ENCODE assay signal across 1 cellular context in the genomic region with DNA sequence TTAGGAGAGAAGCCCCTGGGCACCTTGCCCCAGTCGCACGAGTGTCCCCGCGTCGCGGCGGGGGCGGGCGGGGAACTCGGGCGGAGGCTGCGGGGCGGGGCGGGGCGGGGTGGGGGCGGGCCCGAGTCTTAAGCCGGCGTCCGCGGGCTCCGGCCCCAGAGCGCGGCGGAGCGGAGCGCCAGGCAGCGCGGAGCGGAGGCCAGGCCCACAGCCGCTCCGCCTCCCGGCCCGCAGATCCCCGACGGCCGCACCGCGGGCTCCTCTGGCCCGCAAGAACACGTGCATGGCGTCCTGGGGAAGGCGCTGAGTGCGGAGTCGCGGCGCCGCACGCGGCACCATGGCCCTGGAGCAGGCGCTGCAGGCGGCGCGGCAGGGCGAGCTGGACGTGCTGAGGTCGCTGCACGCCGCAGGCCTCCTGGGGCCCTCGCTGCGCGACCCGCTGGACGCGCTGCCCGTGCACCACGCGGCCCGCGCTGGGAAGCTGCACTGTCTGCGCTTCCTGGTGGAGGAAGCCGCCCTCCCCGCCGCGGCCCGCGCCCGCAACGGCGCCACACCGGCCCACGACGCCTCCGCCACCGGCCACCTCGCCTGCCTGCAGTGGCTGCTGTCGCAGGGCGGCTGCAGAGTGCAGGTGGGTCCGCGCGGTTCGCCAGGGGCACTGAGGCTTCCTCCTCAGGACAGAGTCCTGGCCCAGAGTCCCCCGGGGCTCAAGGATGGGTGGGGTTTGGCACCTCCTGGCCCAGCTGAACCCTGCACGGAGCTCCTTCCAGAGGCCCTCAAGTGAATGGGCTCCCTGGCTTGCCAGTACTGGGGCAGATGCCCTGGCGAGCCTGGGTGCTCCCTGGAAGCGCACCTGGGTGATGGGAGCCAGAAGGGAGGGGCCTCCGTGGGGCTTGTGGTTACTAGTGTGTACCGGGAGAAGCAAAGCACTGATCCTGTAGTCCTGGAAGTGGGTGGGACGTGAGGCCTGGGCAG.
TF ChIP-seq lines count a peak whose summit lies in the region.

A gene with protein sequence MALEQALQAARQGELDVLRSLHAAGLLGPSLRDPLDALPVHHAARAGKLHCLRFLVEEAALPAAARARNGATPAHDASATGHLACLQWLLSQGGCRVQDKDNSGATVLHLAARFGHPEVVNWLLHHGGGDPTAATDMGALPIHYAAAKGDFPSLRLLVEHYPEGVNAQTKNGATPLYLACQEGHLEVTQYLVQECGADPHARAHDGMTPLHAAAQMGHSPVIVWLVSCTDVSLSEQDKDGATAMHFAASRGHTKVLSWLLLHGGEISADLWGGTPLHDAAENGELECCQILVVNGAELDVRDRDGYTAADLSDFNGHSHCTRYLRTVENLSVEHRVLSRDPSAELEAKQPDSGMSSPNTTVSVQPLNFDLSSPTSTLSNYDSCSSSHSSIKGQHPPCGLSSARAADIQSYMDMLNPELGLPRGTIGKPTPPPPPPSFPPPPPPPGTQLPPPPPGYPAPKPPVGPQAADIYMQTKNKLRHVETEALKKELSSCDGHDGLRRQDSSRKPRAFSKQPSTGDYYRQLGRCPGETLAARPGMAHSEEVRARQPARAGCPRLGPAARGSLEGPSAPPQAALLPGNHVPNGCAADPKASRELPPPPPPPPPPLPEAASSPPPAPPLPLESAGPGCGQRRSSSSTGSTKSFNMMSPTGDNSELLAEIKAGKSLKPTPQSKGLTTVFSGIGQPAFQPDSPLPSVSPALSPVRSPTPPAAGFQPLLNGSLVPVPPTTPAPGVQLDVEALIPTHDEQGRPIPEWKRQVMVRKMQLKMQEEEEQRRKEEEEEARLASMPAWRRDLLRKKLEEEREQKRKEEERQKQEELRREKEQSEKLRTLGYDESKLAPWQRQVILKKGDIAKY (plus strand): TSS at position 158 of the 975 bp plus-strand sequence. CDS start 180 bp downstream, at position 338.

TF ChIP-seq in K562, 482 proteins besides CTCF, POLR2A, EP300 and RAD21 (continued from another document and continues in another):
- TF ChIP-seq, protein P1, sequence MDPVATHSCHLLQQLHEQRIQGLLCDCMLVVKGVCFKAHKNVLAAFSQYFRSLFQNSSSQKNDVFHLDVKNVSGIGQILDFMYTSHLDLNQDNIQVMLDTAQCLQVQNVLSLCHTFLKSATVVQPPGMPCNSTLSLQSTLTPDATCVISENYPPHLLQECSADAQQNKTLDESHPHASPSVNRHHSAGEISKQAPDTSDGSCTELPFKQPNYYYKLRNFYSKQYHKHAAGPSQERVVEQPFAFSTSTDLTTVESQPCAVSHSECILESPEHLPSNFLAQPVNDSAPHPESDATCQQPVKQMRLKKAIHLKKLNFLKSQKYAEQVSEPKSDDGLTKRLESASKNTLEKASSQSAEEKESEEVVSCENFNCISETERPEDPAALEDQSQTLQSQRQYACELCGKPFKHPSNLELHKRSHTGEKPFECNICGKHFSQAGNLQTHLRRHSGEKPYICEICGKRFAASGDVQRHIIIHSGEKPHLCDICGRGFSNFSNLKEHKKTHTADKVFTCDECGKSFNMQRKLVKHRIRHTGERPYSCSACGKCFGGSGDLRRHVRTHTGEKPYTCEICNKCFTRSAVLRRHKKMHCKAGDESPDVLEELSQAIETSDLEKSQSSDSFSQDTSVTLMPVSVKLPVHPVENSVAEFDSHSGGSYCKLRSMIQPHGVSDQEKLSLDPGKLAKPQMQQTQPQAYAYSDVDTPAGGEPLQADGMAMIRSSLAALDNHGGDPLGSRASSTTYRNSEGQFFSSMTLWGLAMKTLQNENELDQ (CRISPR knock-in tag; IDR thresholded peaks at IDR 0.05; ENCODE audit: borderline replicate concordance), result no peak
- TF ChIP-seq, protein P2, sequence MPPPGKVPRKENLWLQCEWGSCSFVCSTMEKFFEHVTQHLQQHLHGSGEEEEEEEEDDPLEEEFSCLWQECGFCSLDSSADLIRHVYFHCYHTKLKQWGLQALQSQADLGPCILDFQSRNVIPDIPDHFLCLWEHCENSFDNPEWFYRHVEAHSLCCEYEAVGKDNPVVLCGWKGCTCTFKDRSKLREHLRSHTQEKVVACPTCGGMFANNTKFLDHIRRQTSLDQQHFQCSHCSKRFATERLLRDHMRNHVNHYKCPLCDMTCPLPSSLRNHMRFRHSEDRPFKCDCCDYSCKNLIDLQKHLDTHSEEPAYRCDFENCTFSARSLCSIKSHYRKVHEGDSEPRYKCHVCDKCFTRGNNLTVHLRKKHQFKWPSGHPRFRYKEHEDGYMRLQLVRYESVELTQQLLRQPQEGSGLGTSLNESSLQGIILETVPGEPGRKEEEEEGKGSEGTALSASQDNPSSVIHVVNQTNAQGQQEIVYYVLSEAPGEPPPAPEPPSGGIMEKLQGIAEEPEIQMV (tag; conservative IDR thresholded peaks at IDR 0.05; ENCODE audit: low read depth), result no peak
- TF ChIP-seq ZNF507 (tag; conservative IDR thresholded peaks at IDR 0.05) (no peak), CTBP1 (IDR thresholded peaks at IDR 0.05; ENCODE audit: borderline replicate concordance) (peak; percentile 77; the same call in 1 of the 2 replicates), DPF2 (IDR thresholded peaks at IDR 0.05) (no peak), KDM2B (CRISPR knock-in tag; IDR thresholded peaks at IDR 0.05) (peak; percentile 34; the same call in 1 of the 2 replicates), RB1 (IDR thresholded peaks at IDR 0.05; ENCODE audit: low read depth) (peak; percentile 83), ZNF431 (CRISPR knock-in tag; IDR thresholded peaks at IDR 0.05) (peak; percentile 71; the same call in 1 of the 2 replicates), CXXC5 (CRISPR knock-in tag; IDR thresholded peaks at IDR 0.05) (peak; percentile 81), KDM5B (IDR thresholded peaks at IDR 0.05; ENCODE audit: insufficient replicate concordance, low read depth, low read length) (peak; percentile 57), ZNF644 (tag; IDR thresholded peaks at IDR 0.05; ENCODE audit: low read depth) (no peak), HDAC6 (IDR thresholded peaks at IDR 0.05; ENCODE audit: low read depth, low read length) (peak; percentile 89; the same call in 1 of the 2 replicates), PCBP1 (IDR thresholded peaks at IDR 0.05; ENCODE audit: low read depth, low read length, poor library complexity, severe bottlenecking) (peak; percentile 28), SAFB (IDR thresholded peaks at IDR 0.05; ENCODE audit: borderline replicate concordance, low read depth, low read length) (0 out of 2 replicates have a peak, but pooled peaks have one; percentile 22), SIN3A (IDR thresholded peaks at IDR 0.05; ENCODE audit: borderline replicate concordance in 2 of 2, control insufficient read depth in 1 of 2, low read depth in 2 of 2, low read length in 2 of 2) (no peak), RBFOX2 (IDR thresholded peaks at IDR 0.05; ENCODE audit: low read depth, low read length) (peak; percentile 22; the same call in 1 of the 2 replicates), NFIC (IDR thresholded peaks at IDR 0.05) (peak; percentile 63; the same call in 1 of the 2 replicates), CCNT2 (IDR thresholded peaks at IDR 0.05; ENCODE audit: borderline replicate concordance, extremely low read depth, insufficient read length, low read depth, low read length) (peak; percentile 60), KAT7 (CRISPR knock-in tag; IDR thresholded peaks at IDR 0.05; ENCODE audit: borderline replicate concordance) (no peak), SIN3B (IDR thresholded peaks at IDR 0.05; ENCODE audit: low read depth) (peak; percentile 46; the same call in 1 of the 2 replicates), NR4A1 (CRISPR knock-in tag; IDR thresholded peaks at IDR 0.05) (no peak), NR4A1 (tag; IDR thresholded peaks at IDR 0.05) (peak; percentile 38; the same call in 1 of the 2 replicates), SRSF7 (optimal IDR thresholded peaks at IDR 0.05; ENCODE audit: low read depth, low read length) (no peak), PRMT5 (CRISPR knock-in tag; IDR thresholded peaks at IDR 0.05) (no peak), NR3C1 (CRISPR knock-in tag; IDR thresholded peaks at IDR 0.05) (peak; percentile 79), PURB (CRISPR knock-in tag; IDR thresholded peaks at IDR 0.05; ENCODE audit: low read depth) (no peak), BCL6 (CRISPR knock-in tag; IDR thresholded peaks at IDR 0.05) (no peak), NONO (IDR thresholded peaks at IDR 0.05; ENCODE audit: low read depth in 2 of 2, low read length in 1 of 2) (peak in 1 of 2 experiments; percentile 80; a peak in 2 of 4 replicates), HSF4 (CRISPR knock-in tag; IDR thresholded peaks at IDR 0.05; ENCODE audit: borderline replicate concordance) (0 out of 2 replicates have a peak, but pooled peaks have one; percentile 51), MTA3 (IDR thresholded peaks at IDR 0.05; ENCODE audit: borderline replicate concordance) (0 out of 2 replicates have a peak, but pooled peaks have one; percentile 35), POLR2G (IDR thresholded peaks at IDR 0.05; ENCODE audit: low read depth, low read length) (peak; percentile 68), PHF8 (IDR thresholded peaks at IDR 0.05; ENCODE audit: borderline replicate concordance, low read length) (peak; percentile 57; the same call in 1 of the 2 replicates)
- TF ChIP-seq, protein P3, sequence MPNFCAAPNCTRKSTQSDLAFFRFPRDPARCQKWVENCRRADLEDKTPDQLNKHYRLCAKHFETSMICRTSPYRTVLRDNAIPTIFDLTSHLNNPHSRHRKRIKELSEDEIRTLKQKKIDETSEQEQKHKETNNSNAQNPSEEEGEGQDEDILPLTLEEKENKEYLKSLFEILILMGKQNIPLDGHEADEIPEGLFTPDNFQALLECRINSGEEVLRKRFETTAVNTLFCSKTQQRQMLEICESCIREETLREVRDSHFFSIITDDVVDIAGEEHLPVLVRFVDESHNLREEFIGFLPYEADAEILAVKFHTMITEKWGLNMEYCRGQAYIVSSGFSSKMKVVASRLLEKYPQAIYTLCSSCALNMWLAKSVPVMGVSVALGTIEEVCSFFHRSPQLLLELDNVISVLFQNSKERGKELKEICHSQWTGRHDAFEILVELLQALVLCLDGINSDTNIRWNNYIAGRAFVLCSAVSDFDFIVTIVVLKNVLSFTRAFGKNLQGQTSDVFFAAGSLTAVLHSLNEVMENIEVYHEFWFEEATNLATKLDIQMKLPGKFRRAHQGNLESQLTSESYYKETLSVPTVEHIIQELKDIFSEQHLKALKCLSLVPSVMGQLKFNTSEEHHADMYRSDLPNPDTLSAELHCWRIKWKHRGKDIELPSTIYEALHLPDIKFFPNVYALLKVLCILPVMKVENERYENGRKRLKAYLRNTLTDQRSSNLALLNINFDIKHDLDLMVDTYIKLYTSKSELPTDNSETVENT (CRISPR knock-in tag; IDR thresholded peaks at IDR 0.05), result peak; percentile 43
- TF ChIP-seq, protein P4, sequence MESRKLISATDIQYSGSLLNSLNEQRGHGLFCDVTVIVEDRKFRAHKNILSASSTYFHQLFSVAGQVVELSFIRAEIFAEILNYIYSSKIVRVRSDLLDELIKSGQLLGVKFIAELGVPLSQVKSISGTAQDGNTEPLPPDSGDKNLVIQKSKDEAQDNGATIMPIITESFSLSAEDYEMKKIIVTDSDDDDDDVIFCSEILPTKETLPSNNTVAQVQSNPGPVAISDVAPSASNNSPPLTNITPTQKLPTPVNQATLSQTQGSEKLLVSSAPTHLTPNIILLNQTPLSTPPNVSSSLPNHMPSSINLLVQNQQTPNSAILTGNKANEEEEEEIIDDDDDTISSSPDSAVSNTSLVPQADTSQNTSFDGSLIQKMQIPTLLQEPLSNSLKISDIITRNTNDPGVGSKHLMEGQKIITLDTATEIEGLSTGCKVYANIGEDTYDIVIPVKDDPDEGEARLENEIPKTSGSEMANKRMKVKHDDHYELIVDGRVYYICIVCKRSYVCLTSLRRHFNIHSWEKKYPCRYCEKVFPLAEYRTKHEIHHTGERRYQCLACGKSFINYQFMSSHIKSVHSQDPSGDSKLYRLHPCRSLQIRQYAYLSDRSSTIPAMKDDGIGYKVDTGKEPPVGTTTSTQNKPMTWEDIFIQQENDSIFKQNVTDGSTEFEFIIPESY (CRISPR knock-in tag; IDR thresholded peaks at IDR 0.05), result peak; percentile 92
- TF ChIP-seq, protein P5, sequence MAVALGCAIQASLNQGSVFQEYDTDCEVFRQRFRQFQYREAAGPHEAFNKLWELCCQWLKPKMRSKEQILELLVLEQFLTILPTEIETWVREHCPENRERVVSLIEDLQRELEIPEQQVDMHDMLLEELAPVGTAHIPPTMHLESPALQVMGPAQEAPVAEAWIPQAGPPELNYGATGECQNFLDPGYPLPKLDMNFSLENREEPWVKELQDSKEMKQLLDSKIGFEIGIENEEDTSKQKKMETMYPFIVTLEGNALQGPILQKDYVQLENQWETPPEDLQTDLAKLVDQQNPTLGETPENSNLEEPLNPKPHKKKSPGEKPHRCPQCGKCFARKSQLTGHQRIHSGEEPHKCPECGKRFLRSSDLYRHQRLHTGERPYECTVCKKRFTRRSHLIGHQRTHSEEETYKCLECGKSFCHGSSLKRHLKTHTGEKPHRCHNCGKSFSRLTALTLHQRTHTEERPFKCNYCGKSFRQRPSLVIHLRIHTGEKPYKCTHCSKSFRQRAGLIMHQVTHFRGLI (CRISPR knock-in tag; IDR thresholded peaks at IDR 0.05), result no peak
- TF ChIP-seq, protein P6, sequence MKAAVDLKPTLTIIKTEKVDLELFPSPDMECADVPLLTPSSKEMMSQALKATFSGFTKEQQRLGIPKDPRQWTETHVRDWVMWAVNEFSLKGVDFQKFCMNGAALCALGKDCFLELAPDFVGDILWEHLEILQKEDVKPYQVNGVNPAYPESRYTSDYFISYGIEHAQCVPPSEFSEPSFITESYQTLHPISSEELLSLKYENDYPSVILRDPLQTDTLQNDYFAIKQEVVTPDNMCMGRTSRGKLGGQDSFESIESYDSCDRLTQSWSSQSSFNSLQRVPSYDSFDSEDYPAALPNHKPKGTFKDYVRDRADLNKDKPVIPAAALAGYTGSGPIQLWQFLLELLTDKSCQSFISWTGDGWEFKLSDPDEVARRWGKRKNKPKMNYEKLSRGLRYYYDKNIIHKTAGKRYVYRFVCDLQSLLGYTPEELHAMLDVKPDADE (conservative IDR thresholded peaks at IDR 0.05; ENCODE audit: control insufficient read depth, low read depth, low read length), result no peak
- TF ChIP-seq, protein P7, sequence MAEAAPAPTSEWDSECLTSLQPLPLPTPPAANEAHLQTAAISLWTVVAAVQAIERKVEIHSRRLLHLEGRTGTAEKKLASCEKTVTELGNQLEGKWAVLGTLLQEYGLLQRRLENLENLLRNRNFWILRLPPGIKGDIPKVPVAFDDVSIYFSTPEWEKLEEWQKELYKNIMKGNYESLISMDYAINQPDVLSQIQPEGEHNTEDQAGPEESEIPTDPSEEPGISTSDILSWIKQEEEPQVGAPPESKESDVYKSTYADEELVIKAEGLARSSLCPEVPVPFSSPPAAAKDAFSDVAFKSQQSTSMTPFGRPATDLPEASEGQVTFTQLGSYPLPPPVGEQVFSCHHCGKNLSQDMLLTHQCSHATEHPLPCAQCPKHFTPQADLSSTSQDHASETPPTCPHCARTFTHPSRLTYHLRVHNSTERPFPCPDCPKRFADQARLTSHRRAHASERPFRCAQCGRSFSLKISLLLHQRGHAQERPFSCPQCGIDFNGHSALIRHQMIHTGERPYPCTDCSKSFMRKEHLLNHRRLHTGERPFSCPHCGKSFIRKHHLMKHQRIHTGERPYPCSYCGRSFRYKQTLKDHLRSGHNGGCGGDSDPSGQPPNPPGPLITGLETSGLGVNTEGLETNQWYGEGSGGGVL (CRISPR knock-in tag; IDR thresholded peaks at IDR 0.05), result no peak
- TF ChIP-seq, protein P8, sequence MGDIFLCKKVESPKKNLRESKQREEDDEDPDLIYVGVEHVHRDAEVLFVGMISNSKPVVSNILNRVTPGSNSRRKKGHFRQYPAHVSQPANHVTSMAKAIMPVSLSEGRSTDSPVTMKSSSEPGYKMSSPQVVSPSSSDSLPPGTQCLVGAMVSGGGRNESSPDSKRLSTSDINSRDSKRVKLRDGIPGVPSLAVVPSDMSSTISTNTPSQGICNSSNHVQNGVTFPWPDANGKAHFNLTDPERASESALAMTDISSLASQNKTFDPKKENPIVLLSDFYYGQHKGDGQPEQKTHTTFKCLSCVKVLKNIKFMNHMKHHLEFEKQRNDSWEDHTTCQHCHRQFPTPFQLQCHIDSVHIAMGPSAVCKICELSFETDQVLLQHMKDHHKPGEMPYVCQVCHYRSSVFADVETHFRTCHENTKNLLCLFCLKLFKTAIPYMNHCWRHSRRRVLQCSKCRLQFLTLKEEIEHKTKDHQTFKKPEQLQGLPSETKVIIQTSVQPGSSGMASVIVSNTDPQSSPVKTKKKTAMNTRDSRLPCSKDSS (IDR thresholded peaks at IDR 0.05; ENCODE audit: low read depth, partially characterized antibody), result no peak
